Comparison of ENCODE assay signal across 20 cellular contexts in the genomic region with DNA sequence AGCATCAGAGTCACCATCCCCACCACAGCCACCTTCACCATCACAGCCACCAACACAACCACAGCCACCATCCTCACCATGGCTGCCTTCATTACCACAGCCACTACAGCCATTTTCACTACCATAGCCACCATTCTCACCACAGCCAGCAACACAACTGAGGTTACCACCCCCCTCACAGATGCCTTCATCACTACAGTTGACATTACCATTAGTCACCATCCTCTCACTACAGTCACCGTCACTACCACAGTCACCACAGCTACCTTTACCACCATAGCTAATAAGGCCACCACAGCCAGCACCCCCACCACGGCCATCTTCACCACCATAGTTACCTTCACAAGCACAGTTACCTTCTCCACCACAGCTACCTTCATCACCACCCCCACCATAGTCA.
DNase-seq lines count a peak whose midpoint lies in the region; ATAC-seq and TF ChIP-seq lines count a peak whose summit lies in the region.
"Had no signal": no experiment of that assay in that cellular context is flagged by ENCODE, and none has a peak within 500 bp of the region (broad histone marks: within the 10 kb centered on the region; RNA-seq: fewer than 3 reads in every experiment).

No MANE protein-coding gene starts in this region.

- intact Hi-C loops in PC-3 (cut with micrococcal nuclease), result loop anchor here (2.0 to 5.0 kb wide), 2 partner anchors 24 to 46 kb away; no protein-coding TSS in a partner anchor

- H3K27me3 Mint-ChIP-seq in nephron progenitor cell (ENCODE audit: low read depth, poor library complexity), result peaks cover 4% of the 10 kb centered on the region
- H3K27me3 Mint-ChIP-seq in chondrocyte (ENCODE audit: low read depth), result no peaks in the 10 kb centered on the region

- H3K4ac ChIP-seq in mesenchymal stem cell (ENCODE audit: low read depth in 1 of 2, low read length in 2 of 2), result peak overlapping the region in 1 of 2 experiments; percentile 14

- H3K18ac ChIP-seq in mesenchymal stem cell (ENCODE audit: low read depth in 1 of 2, low read length in 2 of 2), result peak overlapping the region; percentile 2 to 26

- no peak overlapping the region for H2BK5ac ChIP-seq in mesenchymal stem cell (ENCODE audit: low read depth, low read length, poor library complexity, severe bottlenecking)

- no peaks in the 10 kb centered on the region for H3K79me2 ChIP-seq in PC-3 (ENCODE audit: low read length)

- ATAC-seq in PC-3, result peak; percentile 35
- no peak for ATAC-seq in GM18868 (IDR thresholded peaks at IDR 0.05; ENCODE audit: unreplicated experiment)
- ATAC-seq: GM23338 had no signal

- H3K27ac ChIP-seq in PC-3 (ENCODE audit: low read length), result peak overlapping the region; percentile 47
- no peak overlapping the region for H3K27ac ChIP-seq in mesenchymal stem cell (ENCODE audit: low read length, poor library complexity, severe bottlenecking)

- no peaks in the 10 kb centered on the region for H3K79me1 ChIP-seq in mesenchymal stem cell (replicated peaks; ENCODE audit: low read length, poor library complexity, severe bottlenecking)

- H4K91ac ChIP-seq in mesenchymal stem cell (ENCODE audit: low read length), result peak overlapping the region; percentile 15

- CTCF ChIA-PET in PC-3 (lab: Charles Lee), result no interaction called here

- BruUV-seq in PC-3 (replicated peaks; lab: Mats Ljungman, UMichigan), result no TSS peak

- H3K9ac ChIP-seq in PC-3 (ENCODE audit: low read length) (no peak overlapping the region), mesenchymal stem cell (ENCODE audit: low read length) (no peak overlapping the region)

- no peaks in the 10 kb centered on the region for H3K9me3 ChIP-seq in PC-3 (ENCODE audit: low read length)
- H3K9me3 ChIP-seq in mesenchymal stem cell (ENCODE audit: control insufficient read depth, low read length), result no peaks in the 10 kb centered on the region
- H3K9me3 ChIP-seq: Caco-2 had no signal

- H3K4me3 ChIP-seq in PC-3 (ENCODE audit: low read length), result no peak overlapping the region
- no peak overlapping the region for H3K4me3 ChIP-seq in mesenchymal stem cell (ENCODE audit: insufficient read depth in 1 of 2, low read depth in 1 of 2, low read length in 2 of 2)
- H3K4me3 ChIP-seq: GM23338 had no signal

- H3K9me3 Mint-ChIP-seq in nephron progenitor cell, result no peaks in the 10 kb centered on the region
- no peaks in the 10 kb centered on the region for H3K9me3 Mint-ChIP-seq in chondrocyte (ENCODE audit: low read depth)
- H3K9me3 Mint-ChIP-seq: CD4-positive, alpha-beta T cell; GM23338 had no signal

- H3K14ac ChIP-seq in mesenchymal stem cell (ENCODE audit: low read length in 2 of 2), result peak overlapping the region in 1 of 2 experiments; percentile 85

- H3K4me3 Mint-ChIP-seq in nephron progenitor cell (no peak overlapping the region), chondrocyte (ENCODE audit: unreplicated experiment) (no peak overlapping the region)
- H3K4me3 Mint-ChIP-seq: CD4-positive, alpha-beta T cell; GM23338 had no signal

- H3K27me3 ChIP-seq in PC-3 (ENCODE audit: low read length), result no peaks in the 10 kb centered on the region
- H3K27me3 ChIP-seq in mesenchymal stem cell (ENCODE audit: control insufficient read depth in 1 of 2, insufficient read depth in 1 of 2, low read length in 2 of 2), result no peaks in the 10 kb centered on the region

- no peaks in the 10 kb centered on the region for H3K9me2 ChIP-seq in PC-3 (replicated peaks; ENCODE audit: low read length)

- TF ChIP-seq CTCF in PC-3 (conservative IDR thresholded peaks at IDR 0.05; ENCODE audit: low read depth, low read length), result no peak
- TF ChIP-seq CTCF in nephron progenitor cell (IDR thresholded peaks at IDR 0.05), result no peak
- TF ChIP-seq CTCF in chondrocyte (IDR thresholded peaks at IDR 0.05), result no peak

- H2BK12ac ChIP-seq in mesenchymal stem cell (ENCODE audit: low read length in 2 of 2), result peak overlapping the region; percentile 69 to 94

- H3K36me3 ChIP-seq in PC-3 (ENCODE audit: low read depth, low read length), result no peaks in the 10 kb centered on the region
- peaks cover 0 to 19% of the 10 kb centered on the region in 2 experiments for H3K36me3 ChIP-seq in mesenchymal stem cell (ENCODE audit: control insufficient read depth in 1 of 2, insufficient read depth in 2 of 2, low read depth in 1 of 2, low read length in 2 of 2)

- H3K36me3 Mint-ChIP-seq in nephron progenitor cell (ENCODE audit: low read depth) (no peaks in the 10 kb centered on the region), chondrocyte (ENCODE audit: low read depth) (no peaks in the 10 kb centered on the region)

- H2BK120ac ChIP-seq in mesenchymal stem cell (ENCODE audit: low read depth, low read length), result no peak overlapping the region

- peak overlapping the region; percentile 31 for H3K4me2 ChIP-seq in PC-3 (ENCODE audit: low read length)
- no peak overlapping the region for H3K4me2 ChIP-seq in mesenchymal stem cell (ENCODE audit: low read length, poor library complexity, severe bottlenecking)
- H3K4me2 ChIP-seq: GM23338 had no signal

- no peaks in the 10 kb centered on the region for H4K20me1 ChIP-seq in PC-3 (ENCODE audit: low read length)

- peak overlapping the region in 1 of 2 experiments; percentile 66 for H3K23ac ChIP-seq in mesenchymal stem cell (ENCODE audit: low read length in 2 of 2)

- H2AK5ac ChIP-seq in mesenchymal stem cell (ENCODE audit: low read length, severe bottlenecking), result peak overlapping the region; percentile 5

- peaks cover 41% of the 10 kb centered on the region for H3K4me1 ChIP-seq in PC-3 (ENCODE audit: insufficient read depth, low read length)
- H3K4me1 ChIP-seq in mesenchymal stem cell (ENCODE audit: control insufficient read depth, insufficient read depth, low read depth, low read length), result peaks cover 12% of the 10 kb centered on the region
- H3K4me1 ChIP-seq: Caco-2 had no signal

- peak; percentile 6 for DNase-seq in activated CD4-positive, alpha-beta T cell treated with anti-CD3 and anti-CD28 coated beads for 48 hours
- DNase-seq in activated CD4-positive, alpha-beta T cell treated with anti-CD3 and anti-CD28 coated beads, Interleukin-2, amount 50 U/mL, for 4 hours, result no peak
- DNase-seq in EH (ENCODE audit: low read depth), result peak; percentile 34
- peak; percentile 49 for DNase-seq in PC-3
- no peak for DNase-seq in mesenchymal stem cell
- DNase-seq in nephron progenitor cell, result no peak
- no peak for DNase-seq in chondrocyte (ENCODE audit: low spot score)
- DNase-seq: Caco-2; CD4-positive, alpha-beta T cell; DMS153; EL; KBM-7; NCI-H1694 treated with DMSO at 0.1 percent for 48 hours; NCI-H510A treated with DMSO at 0.1 percent for 48 hours; NCI-H82; OCI-M1; RPMI8226; SHP77 treated with DMSO at 0.1 percent for 48 hours had no signal

- H2BK15ac ChIP-seq in mesenchymal stem cell (ENCODE audit: low read depth, poor library complexity, severe bottlenecking), result no peak overlapping the region

- H3F3A ChIP-seq in PC-3 (ENCODE audit: low read length, unreplicated experiment), result no peaks in the 10 kb centered on the region

- peaks cover 6% of the 10 kb centered on the region for H3K4me1 Mint-ChIP-seq in nephron progenitor cell
- peaks cover 11% of the 10 kb centered on the region for H3K4me1 Mint-ChIP-seq in chondrocyte (ENCODE audit: low read depth)

- POLR2A ChIA-PET in PC-3 (lab: Charles Lee; ENCODE audit: unreplicated experiment), result interaction anchor here (0.6 kb wide), 1 partner anchor 63 kb away, joined by 3 read pairs; no protein-coding TSS in a partner anchor

- H3K27ac Mint-ChIP-seq in nephron progenitor cell, result no peak overlapping the region
- no peak overlapping the region for H3K27ac Mint-ChIP-seq in chondrocyte (ENCODE audit: unreplicated experiment)
- H3K27ac Mint-ChIP-seq: CD4-positive, alpha-beta T cell; GM23338 had no signal

- 0 out of 2 replicates have a peak overlapping the region, but pooled peaks have one; percentile 18 for H2AFZ ChIP-seq in PC-3 (ENCODE audit: low read length)
- H2AFZ ChIP-seq in mesenchymal stem cell (ENCODE audit: low read depth, low read length), result no peak overlapping the region
- H2AFZ ChIP-seq: GM23338 had no signal

- no peak overlapping the region for H4K8ac ChIP-seq in mesenchymal stem cell (ENCODE audit: low read length)

- WGBS in mesenchymal stem cell, result 77% methylated on average over 2 of the region's 2 CpGs

Comparison
In these comparisons a context has a peak if more than half of its experiments do, and no peak if none do; other contexts are left out.
1. DNase-seq: peak in activated CD4-positive, alpha-beta T cell treated with anti-CD3 and anti-CD28 coated beads for 48 hours (single experiment), EH (single experiment) and PC-3 (single experiment); none in activated CD4-positive, alpha-beta T cell treated with anti-CD3 and anti-CD28 coated beads, Interleukin-2, amount 50 U/mL, for 4 hours (0 of 2), mesenchymal stem cell (single experiment), nephron progenitor cell (single experiment) and chondrocyte (single experiment).